ENCODE assay signal across 8 cellular contexts in the genomic region with DNA sequence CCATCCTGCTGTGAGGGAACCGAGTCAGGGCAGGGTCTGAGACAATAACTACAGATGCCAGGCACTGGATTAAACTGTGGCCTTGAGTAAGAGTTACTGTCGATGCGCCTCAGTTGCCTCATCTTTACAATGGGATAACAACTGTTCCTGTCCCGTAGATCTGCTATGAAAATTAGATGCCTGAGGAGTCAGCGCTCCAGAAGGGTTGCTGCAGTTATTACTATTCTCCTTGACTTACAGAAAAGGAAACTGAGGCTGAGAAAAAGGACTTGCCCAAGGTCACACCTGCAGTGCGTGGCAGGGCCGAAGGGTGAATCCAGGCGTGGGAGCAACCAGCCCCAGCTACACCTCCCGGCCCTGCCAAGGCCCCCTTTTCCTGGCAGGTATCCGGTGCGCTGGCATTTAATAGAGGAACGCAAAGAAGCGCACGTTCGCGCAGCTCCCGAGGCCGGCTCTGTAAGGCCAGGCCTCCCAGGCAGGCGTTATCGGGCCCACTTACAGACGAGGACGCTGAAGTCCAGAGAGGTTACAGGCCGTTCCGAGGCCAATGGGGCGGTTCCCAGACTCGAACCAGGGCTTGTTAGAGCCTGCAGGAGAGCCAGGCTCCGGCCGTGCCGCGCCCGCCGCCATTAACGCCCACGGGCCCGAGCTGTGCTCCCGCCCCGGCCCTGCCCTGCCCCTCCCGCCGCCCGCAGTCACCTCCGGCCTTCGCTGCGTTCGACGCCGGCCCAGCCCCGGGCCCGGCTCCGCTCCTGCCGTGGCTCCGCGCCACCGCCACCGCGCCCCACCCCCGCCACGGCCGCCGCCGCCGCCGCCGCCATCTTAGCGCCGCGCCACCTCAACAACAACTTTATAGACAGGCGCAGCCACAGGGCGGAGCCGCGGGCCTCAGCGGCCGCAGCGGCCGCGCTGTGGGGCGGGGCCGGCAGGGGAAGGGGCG. TPM values are rescaled to one million over a fixed set of nuclear protein-coding genes. Genes with fewer than 3 reads are reported as not detected.
A peak's percentile ranks its signal among the peaks of the same experiment; 100 is the strongest.
DNase-seq lines count a peak whose midpoint lies in the region; ATAC-seq and TF ChIP-seq lines count a peak whose summit lies in the region.

TSS of gene C11orf68 (minus strand) at position 852 of the 940 bp plus-strand sequence. CDS start at position 821, 31 bp downstream.

- ATAC-seq in GM19455 (IDR thresholded peaks at IDR 0.05; ENCODE audit: unreplicated experiment), result peak; percentile 51
- ATAC-seq in HG03520 (IDR thresholded peaks at IDR 0.05; ENCODE audit: unreplicated experiment), result peak; percentile 42
- ATAC-seq in activated CD8-positive, alpha-beta T cell treated with anti-CD3 and anti-CD28 coated beads for 36 hours, result peak; percentile 8

- POLR2A ChIA-PET in activated CD8-positive, alpha-beta T cell treated with anti-CD3 and anti-CD28 coated beads for 36 hours (lab: Charles Lee), result interaction anchor here (0.8 to 2.9 kb wide), 13 partner anchors 9 to 70 kb away, joined by 3 to 20 read pairs (median 5); partner anchors contain the start of genes CCDC85B, FIBP and FOSL1

- H3K4me1 ChIP-seq in parathyroid adenoma, result no peaks in the 10 kb centered on the region

- H3K4me2 ChIP-seq in parathyroid adenoma (ENCODE audit: low read length), result peak within 1 kb of the TSS; percentile 96

- peaks cover 32% of the 10 kb centered on the region for H3K4me1 Mint-ChIP-seq in activated CD8-positive, alpha-beta T cell treated with anti-CD3 and anti-CD28 coated beads for 36 hours (ENCODE audit: low read depth)
- peaks cover 10% of the 10 kb centered on the region for H3K4me1 Mint-ChIP-seq in glutamatergic neuron (ENCODE audit: low read depth, unreplicated experiment)

- CTCF ChIA-PET in activated CD8-positive, alpha-beta T cell treated with anti-CD3 and anti-CD28 coated beads for 36 hours (lab: Charles Lee), result interaction anchor here (0.9 to 2.5 kb wide), 7 partner anchors 17 to 207 kb away, joined by 3 to 12 read pairs (median 3); partner anchors contain the start of genes CCDC85B, FIBP, KAT5 and MUS81

- H3K27ac ChIP-seq in parathyroid adenoma, result peak within 1 kb of the TSS; percentile 74

- H3K27me3 ChIP-seq in parathyroid adenoma (ENCODE audit: control insufficient read depth, insufficient read depth, low read length), result no peaks in the 10 kb centered on the region

- intact Hi-C loops in activated CD8-positive, alpha-beta T cell treated with anti-CD3 and anti-CD28 coated beads for 36 hours (cut with micrococcal nuclease), result loop anchor here (1.0 kb wide), 1 partner anchor 43 kb away; the partner anchor contains the start of gene SART1

- peaks cover 2% of the 10 kb centered on the region for H3K79me2 ChIP-seq in parathyroid adenoma

- peak within 1 kb of the TSS; percentile 87 for H3K27ac Mint-ChIP-seq in activated CD8-positive, alpha-beta T cell treated with anti-CD3 and anti-CD28 coated beads for 36 hours
- H3K27ac Mint-ChIP-seq in glutamatergic neuron (ENCODE audit: unreplicated experiment), result peak within 1 kb of the TSS; percentile 43

- no peaks in the 10 kb centered on the region for H3K9me3 ChIP-seq in parathyroid adenoma (ENCODE audit: control insufficient read depth, low read length)

- no peaks in the 10 kb centered on the region for H3K36me3 ChIP-seq in parathyroid adenoma (ENCODE audit: control insufficient read depth, insufficient read depth, low read length)

- H3K9ac ChIP-seq in parathyroid adenoma, result peak within 1 kb of the TSS; percentile 84

- H3K9me3 Mint-ChIP-seq in activated CD8-positive, alpha-beta T cell treated with anti-CD3 and anti-CD28 coated beads for 36 hours, result no peaks in the 10 kb centered on the region
- peaks cover 14% of the 10 kb centered on the region for H3K9me3 Mint-ChIP-seq in glutamatergic neuron (ENCODE audit: unreplicated experiment)

- H3K27me3 Mint-ChIP-seq in activated CD8-positive, alpha-beta T cell treated with anti-CD3 and anti-CD28 coated beads for 36 hours, result no peaks in the 10 kb centered on the region
- H3K27me3 Mint-ChIP-seq in glutamatergic neuron (ENCODE audit: unreplicated experiment), result peaks cover 17% of the 10 kb centered on the region

- DNase-seq in EL (peak; percentile 48), glutamatergic neuron (no peak), UCSD-AML1 (lab: John Stamatoyannopoulos, UW; ENCODE audit: unreplicated experiment) (no peak), cortex of kidney (lab: John Stamatoyannopoulos, UW) (no peak)
- no peak for DNase-seq in activated CD8-positive, alpha-beta T cell treated with anti-CD3 and anti-CD28 coated beads for 36 hours

- TF ChIP-seq CTCF in activated CD8-positive, alpha-beta T cell treated with anti-CD3 and anti-CD28 coated beads for 36 hours (IDR thresholded peaks at IDR 0.05), result no peak
- TF ChIP-seq CTCF in glutamatergic neuron (IDR thresholded peaks at IDR 0.05; ENCODE audit: partially characterized antibody, unreplicated experiment), result no peak
- no peak for TF ChIP-seq CTCF in parathyroid adenoma (IDR thresholded peaks at IDR 0.05)

- H2AFZ ChIP-seq in parathyroid adenoma, result peak within 1 kb of the TSS; percentile 85

- H3K36me3 Mint-ChIP-seq in activated CD8-positive, alpha-beta T cell treated with anti-CD3 and anti-CD28 coated beads for 36 hours (ENCODE audit: low read depth), result peaks cover 22% of the 10 kb centered on the region
- no peaks in the 10 kb centered on the region for H3K36me3 Mint-ChIP-seq in glutamatergic neuron (ENCODE audit: unreplicated experiment)

- peak within 1 kb of the TSS; percentile 86 for H3K4me3 ChIP-seq in parathyroid adenoma (ENCODE audit: low read depth, low read length)

- H3K4me3 Mint-ChIP-seq in activated CD8-positive, alpha-beta T cell treated with anti-CD3 and anti-CD28 coated beads for 36 hours, result peak within 1 kb of the TSS; percentile 92
- peak within 1 kb of the TSS; percentile 87 for H3K4me3 Mint-ChIP-seq in glutamatergic neuron (ENCODE audit: unreplicated experiment)

RNA-seq across cellular contexts. Expression of gene C11orf68, which starts in this region (rescaled TPM):
- total RNA-seq in activated CD8-positive, alpha-beta T cell treated with anti-CD3 and anti-CD28 coated beads for 36 hours, result 10 to 100 TPM; 26.2 to 26.3 TPM
- 24.7 TPM for total RNA-seq in glutamatergic neuron (ENCODE audit: unreplicated experiment)
